8 cellular contexts compared by ENCODE assay signal in genomic region chr14:32938719-32939253, GRCh38. TPM values are rescaled to one million over a fixed set of nuclear protein-coding genes. Genes with fewer than 3 reads are reported as not detected.
A peak's percentile ranks its signal among the peaks of the same experiment; 100 is the strongest.
DNase-seq lines count a peak whose midpoint lies in the region; ATAC-seq and TF ChIP-seq lines count a peak whose summit lies in the region.

NPAS3 (plus strand) TSS chr14:32938879.

- DNase-seq in Daoy (ENCODE audit: low read depth) (peak; percentile 41), ascending aorta (ENCODE audit: low spot score in 2 of 2) (no peak), activated gamma-delta T cell (lab: John Stamatoyannopoulos, UW) (no peak), SKM-1 (lab: John Stamatoyannopoulos, UW; ENCODE audit: unreplicated experiment) (no peak)
- no peak for DNase-seq in stimulated activated effector memory CD8-positive, alpha-beta T cell treated with anti-CD3 and anti-CD28 coated beads, Interleukin-12 subunit alpha, Interleukin-12 subunit beta, amount 100 ng/mL, for 72 hours (ENCODE audit: low spot score in 2 of 2)

- TF ChIP-seq CTCF in ascending aorta (IDR thresholded peaks at IDR 0.05), result no peak

- H3K36me3 ChIP-seq in ascending aorta (no peaks in the 10 kb centered on the region), iPS-20b (ENCODE audit: insufficient read depth, low read depth, low read length) (no peaks in the 10 kb centered on the region)

- peak within 1 kb of the TSS; percentile 81 to 94 for H3K27ac ChIP-seq in ascending aorta
- no peak within 1 kb of the TSS for H3K27ac ChIP-seq in iPS-20b (ENCODE audit: low read length)

- intact Hi-C loops in ascending aorta (cut with DNase I), result loop anchor here (5.0 to 10.0 kb wide), 4 partner anchors 234 to 1006 kb away; partner anchors contain the start of gene ARHGAP5

- H3K4me1 Mint-ChIP-seq in stimulated activated effector memory CD8-positive, alpha-beta T cell treated with anti-CD3 and anti-CD28 coated beads, Interleukin-12 subunit alpha, Interleukin-12 subunit beta, amount 100 ng/mL, for 72 hours, result peaks cover 12% of the 10 kb centered on the region

- H3K36me3 Mint-ChIP-seq in stimulated activated effector memory CD8-positive, alpha-beta T cell treated with anti-CD3 and anti-CD28 coated beads, Interleukin-12 subunit alpha, Interleukin-12 subunit beta, amount 100 ng/mL, for 72 hours, result no peaks in the 10 kb centered on the region

- no peaks in the 10 kb centered on the region for H3K27me3 ChIP-seq in ascending aorta
- peaks cover 69% of the 10 kb centered on the region for H3K27me3 ChIP-seq in iPS-20b (ENCODE audit: insufficient read depth, low read length)

- H3K4me1 ChIP-seq in ascending aorta (peaks cover 3 to 10% of the 10 kb centered on the region in 2 donors), iPS-20b (ENCODE audit: insufficient read depth, low read length) (peaks cover 33% of the 10 kb centered on the region)

- H3K9me3 ChIP-seq in ascending aorta (no peaks in the 10 kb centered on the region), iPS-20b (ENCODE audit: insufficient read depth, low read depth, low read length) (no peaks in the 10 kb centered on the region)

- peak within 1 kb of the TSS; percentile 63 for H3K4me3 Mint-ChIP-seq in stimulated activated effector memory CD8-positive, alpha-beta T cell treated with anti-CD3 and anti-CD28 coated beads, Interleukin-12 subunit alpha, Interleukin-12 subunit beta, amount 100 ng/mL, for 72 hours

- H3K27ac Mint-ChIP-seq in stimulated activated effector memory CD8-positive, alpha-beta T cell treated with anti-CD3 and anti-CD28 coated beads, Interleukin-12 subunit alpha, Interleukin-12 subunit beta, amount 100 ng/mL, for 72 hours, result no peak within 1 kb of the TSS

- H3K4me3 ChIP-seq in ascending aorta (peak within 1 kb of the TSS; percentile 72 to 80), iPS-20b (ENCODE audit: low read length) (peak within 1 kb of the TSS; percentile 72)

- H3K9ac ChIP-seq in iPS-20b (ENCODE audit: low read depth, low read length), result peak within 1 kb of the TSS; percentile 48; the same call in 1 of the 2 replicates

- peak; percentile 31 for ATAC-seq in HG02588 (IDR thresholded peaks at IDR 0.05; ENCODE audit: unreplicated experiment)
- peak; percentile 28 for ATAC-seq in stimulated activated effector memory CD8-positive, alpha-beta T cell treated with anti-CD3 and anti-CD28 coated beads, Interleukin-12 subunit alpha, Interleukin-12 subunit beta, amount 100 ng/mL, for 72 hours
- ATAC-seq in GM18517 (IDR thresholded peaks at IDR 0.05; ENCODE audit: unreplicated experiment), result no peak

- peaks cover 5% of the 10 kb centered on the region for H3K9me3 Mint-ChIP-seq in stimulated activated effector memory CD8-positive, alpha-beta T cell treated with anti-CD3 and anti-CD28 coated beads, Interleukin-12 subunit alpha, Interleukin-12 subunit beta, amount 100 ng/mL, for 72 hours

RNA-seq across cellular contexts. Expression of gene NPAS3, which starts in this region (rescaled TPM):
- 1.5 and 1.9 TPM in 2 replicates for total RNA-seq in Daoy (2014; rRNA removed; shearing (Covaris generic))
- not detected for total RNA-seq in ascending aorta
